13 cellular contexts compared by ENCODE assay signal in genomic region chr19:16363133-16363851, GRCh38. TPM values are rescaled to one million over a fixed set of nuclear protein-coding genes. Genes with fewer than 3 reads are reported as not detected.
DNase-seq lines count a peak whose midpoint lies in the region; ATAC-seq and TF ChIP-seq lines count a peak whose summit lies in the region.
"Had no signal": no experiment of that assay in that cellular context is flagged by ENCODE, and none has a peak within 500 bp of the region (broad histone marks: within the 10 kb centered on the region; RNA-seq: fewer than 3 reads in every experiment).

No MANE protein-coding gene starts in this region.

- no peaks in the 10 kb centered on the region for H3F3A ChIP-seq in GM23338 (replicated peaks; ENCODE audit: low read depth)

- no peak for ATAC-seq in CD4-positive, alpha-beta T cell (ENCODE audit: poor library complexity)
- peak; percentile 23 for ATAC-seq in GM23338
- ATAC-seq in central memory CD8-positive, alpha-beta T cell (replicated peaks; ENCODE audit: extremely low read depth, poor library complexity, severe bottlenecking) = no peak
- ATAC-seq in HG03097 (IDR thresholded peaks at IDR 0.05; ENCODE audit: low FRiP score, unreplicated experiment) = no peak
- no peak for ATAC-seq in GM18868 (IDR thresholded peaks at IDR 0.05; ENCODE audit: unreplicated experiment)
- ATAC-seq in HG03342 (IDR thresholded peaks at IDR 0.05; ENCODE audit: unreplicated experiment) = no peak
- ATAC-seq: activated T-helper 17 cell treated with anti-CD3 and anti-CD28 coated beads, Interleukin-2, amount 50 U/mL, for 72 hours had no signal

- no peak overlapping the region for H2AFZ ChIP-seq in GM23338
- H2AFZ ChIP-seq: PC-9 had no signal

- no peak overlapping the region for H3K4me3 Mint-ChIP-seq in CD4-positive, alpha-beta T cell
- H3K4me3 Mint-ChIP-seq in GM23338 = no peak overlapping the region
- H3K4me3 Mint-ChIP-seq in central memory CD8-positive, alpha-beta T cell = peak overlapping the region; percentile 40
- H3K4me3 Mint-ChIP-seq: activated T-helper 17 cell treated with anti-CD3 and anti-CD28 coated beads, Interleukin-2, amount 50 U/mL, for 72 hours had no signal

- intact Hi-C loops in CD4-positive, alpha-beta T cell (cut with DNase I, micrococcal nuclease) = no loop called here

- H3K9me2 ChIP-seq in GM23338 (ENCODE audit: insufficient read depth) = no peaks in the 10 kb centered on the region

- no peak overlapping the region for H3K4me2 ChIP-seq in GM23338
- H3K4me2 ChIP-seq: PC-9 had no signal

- H3K4me1 Mint-ChIP-seq in CD4-positive, alpha-beta T cell (ENCODE audit: low read depth) = peaks cover 61% of the 10 kb centered on the region
- peaks cover 25% of the 10 kb centered on the region for H3K4me1 Mint-ChIP-seq in GM23338
- H3K4me1 Mint-ChIP-seq in central memory CD8-positive, alpha-beta T cell = peaks cover 23% of the 10 kb centered on the region

- POLR2A ChIA-PET in CD4-positive, alpha-beta T cell (lab: Charles Lee) = interaction anchor here (0.6 to 32.3 kb wide), 6 partner anchors 6 to 78 kb away, joined by 3 to 3819 read pairs (median 6); partner anchors contain the start of gene KLF2

- no peaks in the 10 kb centered on the region for H3K79me2 ChIP-seq in GM23338 (replicated peaks; ENCODE audit: insufficient read depth)

- TF ChIP-seq CTCF in CD4-positive, alpha-beta T cell (IDR thresholded peaks at IDR 0.05) = no peak
- no peak for TF ChIP-seq CTCF in GM23338 (conservative IDR thresholded peaks at IDR 0.05; ENCODE audit: low read depth in 2 of 2)

- no peak for DNase-seq in CD4-positive, alpha-beta T cell
- no peak for DNase-seq in GM23338 (ENCODE audit: low spot score)
- no peak for DNase-seq in central memory CD8-positive, alpha-beta T cell (ENCODE audit: low spot score in 2 of 2)
- DNase-seq in NCI-H2081 treated with DMSO at 0.1 percent for 48 hours (lab: John Stamatoyannopoulos, UW) = no peak
- DNase-seq: cerebellar nuclear complex, NCI-H1092, tibial artery had no signal

- H3K36me3 ChIP-seq in GM23338 (ENCODE audit: insufficient read depth) = no peaks in the 10 kb centered on the region
- peaks cover 0 to 4% of the 10 kb centered on the region in 2 donors for H3K36me3 ChIP-seq in muscle layer of duodenum (ENCODE audit: control insufficient read depth in 1 of 2, insufficient read depth in 2 of 2, low read length in 2 of 2)

- no peak overlapping the region for H3K27ac Mint-ChIP-seq in CD4-positive, alpha-beta T cell
- 0 out of 2 replicates have a peak overlapping the region, but pooled peaks have one; percentile 34 for H3K27ac Mint-ChIP-seq in GM23338
- no peak overlapping the region for H3K27ac Mint-ChIP-seq in central memory CD8-positive, alpha-beta T cell (ENCODE audit: low read depth)
- H3K27ac Mint-ChIP-seq: activated T-helper 17 cell treated with anti-CD3 and anti-CD28 coated beads, Interleukin-2, amount 50 U/mL, for 72 hours had no signal

- H3K36me3 Mint-ChIP-seq in CD4-positive, alpha-beta T cell (ENCODE audit: low read depth) = peaks cover 11% of the 10 kb centered on the region
- peaks cover 5% of the 10 kb centered on the region; the same call in 1 of the 3 replicates for H3K36me3 Mint-ChIP-seq in GM23338 (ENCODE audit: low read depth)
- H3K36me3 Mint-ChIP-seq in central memory CD8-positive, alpha-beta T cell (ENCODE audit: insufficient read depth) = peaks cover 19% of the 10 kb centered on the region

- CTCF ChIA-PET in CD4-positive, alpha-beta T cell (lab: Charles Lee) = interaction anchor here (0.8 kb wide), 1 partner anchor 25 kb away, joined by 3 read pairs; no protein-coding TSS in a partner anchor

- H3K9me3 Mint-ChIP-seq in CD4-positive, alpha-beta T cell = no peaks in the 10 kb centered on the region
- H3K9me3 Mint-ChIP-seq in GM23338 = no peaks in the 10 kb centered on the region
- H3K9me3 Mint-ChIP-seq in central memory CD8-positive, alpha-beta T cell = no peaks in the 10 kb centered on the region
- H3K9me3 Mint-ChIP-seq: activated T-helper 17 cell treated with anti-CD3 and anti-CD28 coated beads, Interleukin-2, amount 50 U/mL, for 72 hours had no signal

- H3K9me3 ChIP-seq in CD4-positive, alpha-beta T cell (ENCODE audit: control insufficient read depth, low read length) = no peaks in the 10 kb centered on the region
- H3K9me3 ChIP-seq in muscle layer of duodenum (ENCODE audit: control insufficient read depth in 1 of 2, low read length in 2 of 2) = no peaks in the 10 kb centered on the region
- H3K9me3 ChIP-seq: tibial artery had no signal

- H3K27me3 Mint-ChIP-seq in CD4-positive, alpha-beta T cell = no peaks in the 10 kb centered on the region
- peaks cover 15% of the 10 kb centered on the region for H3K27me3 Mint-ChIP-seq in GM23338 (ENCODE audit: insufficient read depth, low read depth, poor library complexity)
- H3K27me3 Mint-ChIP-seq in central memory CD8-positive, alpha-beta T cell = no peaks in the 10 kb centered on the region
- H3K27me3 Mint-ChIP-seq: activated T-helper 17 cell treated with anti-CD3 and anti-CD28 coated beads, Interleukin-2, amount 50 U/mL, for 72 hours had no signal

- peak overlapping the region; percentile 97 for H3K27ac ChIP-seq in CD4-positive, alpha-beta T cell (ENCODE audit: low read depth, low read length)
- H3K27ac ChIP-seq in GM23338 (ENCODE audit: low read depth) (peak overlapping the region; percentile 3; the same call in 1 of the 2 replicates), muscle layer of duodenum (ENCODE audit: low read length) (peak overlapping the region; percentile 40)
- H3K27ac ChIP-seq: PC-9, tibial artery had no signal

- no peaks in the 10 kb centered on the region; the same call in 1 of the 2 replicates for H4K20me1 ChIP-seq in GM23338 (replicated peaks; ENCODE audit: insufficient read depth)

- H3K4me3 ChIP-seq in GM23338 = no peak overlapping the region
- H3K4me3 ChIP-seq in muscle layer of duodenum (ENCODE audit: low read depth in 1 of 2, low read length in 2 of 2) = no peak overlapping the region
- H3K4me3 ChIP-seq: PC-9, tibial artery had no signal

- peaks cover 8% of the 10 kb centered on the region; the same call in 1 of the 2 replicates for H3K4me1 ChIP-seq in GM23338 (ENCODE audit: insufficient read depth)
- peaks cover 0 to 9% of the 10 kb centered on the region in 2 donors for H3K4me1 ChIP-seq in muscle layer of duodenum (ENCODE audit: control insufficient read depth in 1 of 2, insufficient read depth in 2 of 2, low read length in 2 of 2)

- no peaks in the 10 kb centered on the region for H3K27me3 ChIP-seq in CD4-positive, alpha-beta T cell (ENCODE audit: control insufficient read depth, insufficient read depth, low read length)
- H3K27me3 ChIP-seq in GM23338 (ENCODE audit: insufficient read depth) (no peaks in the 10 kb centered on the region), muscle layer of duodenum (ENCODE audit: low read depth, low read length) (no peaks in the 10 kb centered on the region)
- H3K27me3 ChIP-seq: tibial artery had no signal

TF ChIP-seq in GM23338, 12 proteins besides CTCF, POLR2A, EP300 and RAD21:
- TF ChIP-seq EZH2 (IDR thresholded peaks at IDR 0.05; ENCODE audit: low read depth, unreplicated experiment) (no peak), NANOG (IDR thresholded peaks at IDR 0.05; ENCODE audit: borderline replicate concordance) (no peak), ETS1 (IDR thresholded peaks at IDR 0.05) (no peak)

RNA-seq across cellular contexts. Expression of gene KLF2, which starts 38.7 kb away (rescaled TPM):
- 1,000 to 10,000 TPM; 1,201 to 1,291 TPM for total RNA-seq in CD4-positive, alpha-beta T cell
- 0.89 and 0.90 TPM in 2 replicates for total RNA-seq in GM23338 (2014; rRNA removed; shearing (Covaris generic))
- polyA plus RNA-seq in GM23338 (2016; fragmentation: Nextera tagmentation; extraction: Ambion mirVana) = 0.43 TPM in 1 of 2 replicates, not detected in the other

Comparison
In these comparisons a context has a peak if more than half of its experiments do, and no peak if none do; other contexts are left out.
1. H3K27ac ChIP-seq: peak in every context shown above with its lines; median percentile 97 in CD4-positive, alpha-beta T cell; 40 in muscle layer of duodenum; 3 in GM23338.
2. RNA of gene KLF2, which starts 38.7 kb away (total RNA-seq): 1,201 to 1,291 TPM in CD4-positive, alpha-beta T cell; 0.89 to 0.90 TPM in GM23338; every median in the first group is over 100 times any median in the second.